In genomic region chr2:225025917-225026571, GRCh38 we compare ENCODE assay signal across 8 cellular contexts. TPM values are rescaled to one million over a fixed set of nuclear protein-coding genes. Genes with fewer than 3 reads are reported as not detected.
DNase-seq lines count a peak whose midpoint lies in the region; ATAC-seq, FAIRE-seq and TF ChIP-seq lines count a peak whose summit lies in the region.

No MANE protein-coding gene starts in this region.

- H3K36me3 ChIP-seq in bronchial epithelial cell (ENCODE audit: control insufficient read depth, insufficient read depth, low read length), result no peaks in the 10 kb centered on the region

- no peak for DNase-seq in GM12892 (ENCODE audit: insufficient read length)
- DNase-seq in NCI-H69 (lab: John Stamatoyannopoulos, UW), result peak; percentile 25
- peak; percentile 59 for DNase-seq in bronchial epithelial cell (ENCODE audit: low read depth)
- peak; percentile 86 for DNase-seq in renal cortical epithelial cell (ENCODE audit: low read depth)
- no peak for DNase-seq in NCI-H146 treated with DMSO at 0.1 percent for 48 hours (lab: John Stamatoyannopoulos, UW; ENCODE audit: unreplicated experiment)
- no peak for DNase-seq in DMS 273 (lab: John Stamatoyannopoulos, UW; ENCODE audit: unreplicated experiment)
- no peak for DNase-seq in globus pallidus (ENCODE audit: low spot score)

- no peak for ATAC-seq in GM21381 (IDR thresholded peaks at IDR 0.05; ENCODE audit: unreplicated experiment)

- no peak overlapping the region for H3K4me3 ChIP-seq in bronchial epithelial cell (ENCODE audit: low read depth, low read length)

- no peak for TF ChIP-seq CTCF in bronchial epithelial cell (IDR thresholded peaks at IDR 0.05; ENCODE audit: insufficient read depth, low read length, severe bottlenecking)

- peak; percentile 21 for FAIRE-seq in GM12892 (lab: Jason Lieb, UNC)
- no peak for FAIRE-seq in bronchial epithelial cell (lab: Jason Lieb, UNC)

- no peaks in the 10 kb centered on the region for H3K27me3 ChIP-seq in bronchial epithelial cell (ENCODE audit: control insufficient read depth, insufficient read depth, low read length)

- TF ChIP-seq POLR2A in GM12892 (IDR thresholded peaks at IDR 0.05; ENCODE audit: low read depth, low read length), result no peak

RNA-seq across cellular contexts. Expression of gene DOCK10, which starts 16.2 kb away (rescaled TPM):
- 36.6 TPM for polyA plus RNA-seq in GM12892 (2012; ENCODE audit: missing spikeins)
- under 0.01 and 1.1 TPM in 2 replicates for total RNA-seq in bronchial epithelial cell
- total RNA-seq in renal cortical epithelial cell, result 1.7 and 2.5 TPM in 2 replicates

Comparison
In these comparisons a context has a peak if more than half of its experiments do, and no peak if none do; other contexts are left out.
1. DNase-seq: peak in NCI-H69 (single experiment), bronchial epithelial cell (single experiment) and renal cortical epithelial cell (single experiment); none in GM12892 (single experiment), NCI-H146 treated with DMSO at 0.1 percent for 48 hours (single experiment), DMS 273 (single experiment) and globus pallidus (single experiment).